8 cellular contexts compared by ENCODE assay signal in the genomic region with DNA sequence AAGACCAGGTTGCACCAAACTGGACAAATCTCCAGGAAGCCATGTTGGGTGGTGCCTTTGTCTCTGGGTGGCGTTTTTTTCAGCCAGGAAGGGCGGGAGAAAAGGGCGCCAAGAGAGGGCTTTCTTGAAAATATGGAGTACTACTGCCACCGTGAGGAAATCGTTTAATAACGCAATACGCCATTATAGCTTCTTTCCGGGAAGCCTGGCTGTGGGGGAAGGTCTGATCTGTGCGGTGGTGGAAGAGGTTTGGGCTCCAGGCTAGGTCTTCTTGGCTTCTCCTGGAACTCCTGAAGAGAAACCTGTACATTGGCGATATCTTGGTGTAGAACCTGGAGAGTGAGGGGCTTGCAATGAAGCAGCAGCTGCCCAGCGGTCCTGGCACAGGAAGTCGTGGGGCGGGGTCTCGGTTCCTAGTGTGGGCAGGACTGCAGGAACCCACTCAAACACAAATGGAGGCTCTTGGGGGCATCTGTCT.
DNase-seq lines count a peak whose midpoint lies in the region; ATAC-seq and TF ChIP-seq lines count a peak whose summit lies in the region.

No MANE protein-coding gene starts in this region.

- peak; percentile 22 for TF ChIP-seq CTCF in astrocyte of the cerebellum (IDR thresholded peaks at IDR 0.05; ENCODE audit: low read depth, low read length, missing control alignments)
- peak in 2 of 3 donors; percentile 43 to 54 for TF ChIP-seq CTCF in ovary (IDR thresholded peaks at IDR 0.05)

- in situ Hi-C loops in astrocyte of the cerebellum (cut with HindIII; ENCODE audit: low sequenced_read_pairs), result no loop called here

- no peaks in the 10 kb centered on the region for H3K4me1 ChIP-seq in BLaER1
- H3K4me1 ChIP-seq in ovary (ENCODE audit: insufficient read depth), result no peaks in the 10 kb centered on the region

- peak; percentile 45 for ATAC-seq in GM19438 (IDR thresholded peaks at IDR 0.05; ENCODE audit: low read depth, unreplicated experiment)
- ATAC-seq in GM21737 (IDR thresholded peaks at IDR 0.05; ENCODE audit: unreplicated experiment), result no peak

- peak overlapping the region; percentile 83 for H3K9ac ChIP-seq in BLaER1

- H3K9me3 ChIP-seq in BLaER1 (peaks cover 34% of the 10 kb centered on the region), ovary (peaks cover 0 to 3% of the 10 kb centered on the region in 2 donors)

- H3K4me3 ChIP-seq in BLaER1, result peak overlapping the region; percentile 67
- peak overlapping the region; percentile 57 for H3K4me3 ChIP-seq in astrocyte of the cerebellum (ENCODE audit: low read depth, low read length)
- peak overlapping the region; percentile 29 for H3K4me3 ChIP-seq in ovary

- 30 to 48% (median 42%) methylated on average over 14 of the region's 14 CpGs for WGBS in ovary, 3 donors

- no peaks in the 10 kb centered on the region for H3K27me3 ChIP-seq in BLaER1
- H3K27me3 ChIP-seq in ovary, result no peaks in the 10 kb centered on the region

- no peaks in the 10 kb centered on the region for H4K20me1 ChIP-seq in BLaER1

- H3K36me3 ChIP-seq in BLaER1 (peaks cover 90% of the 10 kb centered on the region), ovary (no peaks in the 10 kb centered on the region)

- H3K4me2 ChIP-seq in BLaER1, result peak overlapping the region; percentile 82

- no peak for TF ChIP-seq POLR2A in ovary (IDR thresholded peaks at IDR 0.05)

- DNase-seq in NCI-H1930 (lab: John Stamatoyannopoulos, UW), result peak; percentile 52 to 70
- peak; percentile 75 for DNase-seq in astrocyte of the cerebellum (ENCODE audit: low read depth)
- peak; percentile 87 to 89 (median 89) for DNase-seq in ovary
- no peak for DNase-seq in COLO668 (lab: John Stamatoyannopoulos, UW; ENCODE audit: unreplicated experiment)
- no peak for DNase-seq in NCI-H524 treated with DMSO at 0.1 percent for 48 hours (lab: John Stamatoyannopoulos, UW)

- TF ChIP-seq EP300 in ovary (IDR thresholded peaks at IDR 0.05), result no peak

- intact Hi-C loops in ovary (cut with DNase I), result no loop called here

- H3K27ac ChIP-seq in BLaER1, result peak overlapping the region; percentile 93
- peak overlapping the region in 1 of 2 donors; percentile 79 for H3K27ac ChIP-seq in ovary

Comparison
In these comparisons a context has a peak if more than half of its experiments do, and no peak if none do; other contexts are left out.
1. DNase-seq: peak in NCI-H1930 (2 of 2), astrocyte of the cerebellum (single experiment) and ovary (5 of 5); none in COLO668 (single experiment) and NCI-H524 treated with DMSO at 0.1 percent for 48 hours (single experiment).
2. Peak in every context shown above with its lines, with median percentiles within 50 percentile points of each other: H3K4me3 ChIP-seq.